Comparison of ENCODE assay signal across 15 cellular contexts in the genomic region with DNA sequence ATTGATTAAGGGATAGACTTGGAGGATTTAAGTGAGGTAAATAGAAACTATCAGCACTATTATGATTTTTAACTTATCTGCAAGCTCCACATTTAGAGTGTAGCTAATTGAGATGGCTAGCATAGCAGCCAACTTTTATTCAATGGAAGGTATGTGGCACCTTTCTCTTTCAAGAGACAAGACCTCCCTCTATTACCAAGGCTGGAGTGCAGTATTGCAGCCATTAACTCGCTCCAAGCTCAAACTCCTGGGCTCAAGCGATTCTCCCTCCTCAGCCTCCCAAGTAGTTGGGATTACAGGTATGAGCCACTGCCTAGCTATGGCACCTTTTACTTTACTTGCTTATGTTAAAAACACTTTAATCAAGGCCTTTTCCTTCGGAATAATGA. TPM values are rescaled to one million over a fixed set of nuclear protein-coding genes. Genes with fewer than 3 reads are reported as not detected.
DNase-seq lines count a peak whose midpoint lies in the region; ATAC-seq, FAIRE-seq and TF ChIP-seq lines count a peak whose summit lies in the region.
"Had no signal": no experiment of that assay in that cellular context is flagged by ENCODE, and none has a peak within 500 bp of the region (broad histone marks: within the 10 kb centered on the region; RNA-seq: fewer than 3 reads in every experiment).

No MANE protein-coding gene starts in this region.

- peak overlapping the region in 1 of 7 donors; percentile 66 for H3K4me3 Mint-ChIP-seq in CD8-positive, alpha-beta memory T cell

- intact Hi-C loops in A673 (cut with micrococcal nuclease; ENCODE audit: unreplicated experiment): no loop called here

- CTCF ChIA-PET in A673 (lab: Charles Lee): interaction anchor here (0.7 kb wide), 1 partner anchor 175 kb away, joined by 3 read pairs; no protein-coding TSS in a partner anchor
- CTCF ChIA-PET in CD8-positive, alpha-beta memory T cell (lab: Charles Lee): interaction anchor here (1.4 kb wide), 1 partner anchor 38 kb away, joined by 5 read pairs; no protein-coding TSS in a partner anchor
- CTCF ChIA-PET in SK-N-SH (lab: Yijun Ruan, JAX): interaction anchor here (1.6 to 1.9 kb wide), 2 partner anchors 8 to 61 kb away, joined by 6 to 10 read pairs; a partner anchor contains a TSS

- H2AFZ ChIP-seq in SK-N-SH (ENCODE audit: low read depth) (no peak overlapping the region), keratinocyte (ENCODE audit: control insufficient read depth, low read length) (no peak overlapping the region)

- ATAC-seq in HG02588 (IDR thresholded peaks at IDR 0.05; ENCODE audit: unreplicated experiment) (no peak), left lobe of liver (no peak), HG02763 (IDR thresholded peaks at IDR 0.05; ENCODE audit: unreplicated experiment) (no peak)

- no peak for DNase-seq in A673 (ENCODE audit: low spot score)
- no peak for DNase-seq in CD8-positive, alpha-beta memory T cell
- DNase-seq in SK-N-SH: no peak
- DNase-seq in keratinocyte (ENCODE audit: low read depth, low spot score): no peak
- no peak for DNase-seq in GF-D8 (lab: John Stamatoyannopoulos, UW)
- DNase-seq in left lobe of liver (ENCODE audit: low spot score): no peak
- DNase-seq: activated gamma-delta T cell; kidney glomerular epithelial cell; NCI-H510A treated with DMSO at 0.1 percent for 48 hours; SIG-M5; stimulated activated naive CD4-positive, alpha-beta T cell had no signal

- H3K36me3 ChIP-seq in A673 (ENCODE audit: insufficient read depth, low read length, poor library complexity, severe bottlenecking) (peaks cover 40% of the 10 kb centered on the region), SK-N-SH (replicated peaks in 1 of 2; ENCODE audit: control insufficient read depth in 1 of 2, insufficient read depth in 2 of 2, low read length in 1 of 2) (peaks cover 32 to 36% of the 10 kb centered on the region in 2 experiments), keratinocyte (ENCODE audit: control insufficient read depth in 2 of 2, extremely low read depth in 1 of 2, insufficient read depth in 2 of 2, low read length in 2 of 2) (peaks cover 17 to 34% of the 10 kb centered on the region in 2 experiments)
- peaks cover 23% of the 10 kb centered on the region for H3K36me3 ChIP-seq in CD8-positive, alpha-beta memory T cell (ENCODE audit: insufficient read depth, low read length)

- dilution Hi-C loops in keratinocyte (cut with MboI; ENCODE audit: extremely low pct_ligation_motif_present, low sequenced_read_pairs): no loop called here

- H3K9ac ChIP-seq in SK-N-SH (peak overlapping the region; percentile 16; the same call in 1 of the 2 replicates), keratinocyte (ENCODE audit: control insufficient read depth, extremely low read depth, insufficient read depth, low read length) (no peak overlapping the region)

- TF ChIP-seq RAD21 in SK-N-SH (IDR thresholded peaks at IDR 0.05; ENCODE audit: low read length): no peak

- H3K27ac ChIP-seq in A673 (ENCODE audit: low read depth, low read length, poor library complexity, severe bottlenecking) (peak overlapping the region; percentile 72), SK-N-SH (ENCODE audit: low read depth in 2 of 2, low read length in 1 of 2) (peak overlapping the region; percentile 58 to 86; a peak in 3 of 4 replicates), keratinocyte (ENCODE audit: control insufficient read depth, insufficient read depth, low read length) (peak overlapping the region; percentile 58)
- H3K27ac ChIP-seq in CD8-positive, alpha-beta memory T cell (ENCODE audit: low read depth, low read length): no peak overlapping the region

- H3K27me3 ChIP-seq in A673 (replicated peaks; ENCODE audit: insufficient read depth, low read depth, low read length, poor library complexity): no peaks in the 10 kb centered on the region
- no peaks in the 10 kb centered on the region for H3K27me3 ChIP-seq in CD8-positive, alpha-beta memory T cell (ENCODE audit: insufficient read depth, low read length, poor library complexity, severe bottlenecking)
- H3K27me3 ChIP-seq in SK-N-SH (ENCODE audit: insufficient read depth): no peaks in the 10 kb centered on the region
- H3K27me3 ChIP-seq in keratinocyte (ENCODE audit: control insufficient read depth, extremely low read depth, insufficient read depth, low read length): no peaks in the 10 kb centered on the region

- TF ChIP-seq CTCF in A673 (conservative IDR thresholded peaks at IDR 0.05; ENCODE audit: low read depth, low read length) (no peak), SK-N-SH (IDR thresholded peaks at IDR 0.05) (no peak), keratinocyte (optimal IDR thresholded peaks at IDR 0.05 in 1 of 3, IDR thresholded peaks at IDR 0.05 in 1 of 3, conservative IDR thresholded peaks at IDR 0.05 in 1 of 3; ENCODE audit: extremely low read depth in 1 of 3, insufficient read depth in 2 of 3, low read length in 3 of 3) (no peak)

- H4K20me1 ChIP-seq in SK-N-SH (ENCODE audit: insufficient read depth) (peaks cover 58% of the 10 kb centered on the region), keratinocyte (ENCODE audit: control insufficient read depth, extremely low read depth, insufficient read depth, low read length) (peaks cover 45% of the 10 kb centered on the region)

- peak overlapping the region; percentile 11 to 97 (median 79) for H3K27ac Mint-ChIP-seq in CD8-positive, alpha-beta memory T cell

- no peak for FAIRE-seq in keratinocyte (lab: Jason Lieb, UNC)
- FAIRE-seq: colon, frontal cortex had no signal

- H3K4me1 Mint-ChIP-seq in CD8-positive, alpha-beta memory T cell: peaks cover 80 to 92% (median 91%) of the 10 kb centered on the region in 3 donors

- no peaks in the 10 kb centered on the region for H3K9me3 Mint-ChIP-seq in CD8-positive, alpha-beta memory T cell

- TF ChIP-seq EP300 in SK-N-SH (IDR thresholded peaks at IDR 0.05; ENCODE audit: borderline replicate concordance in 1 of 2, low read depth in 1 of 2, low read length in 1 of 2): no peak

- H3K36me3 Mint-ChIP-seq in CD8-positive, alpha-beta memory T cell: peaks cover 0 to 25% (median 14%) of the 10 kb centered on the region in 3 donors

- H3K9me2 ChIP-seq in SK-N-SH: no peaks in the 10 kb centered on the region

- peaks cover 92% of the 10 kb centered on the region for H3F3A ChIP-seq in SK-N-SH (replicated peaks; ENCODE audit: insufficient read depth)

- peaks cover 93% of the 10 kb centered on the region for H3K4me1 ChIP-seq in A673 (ENCODE audit: insufficient read depth, low read length, poor library complexity, severe bottlenecking)
- H3K4me1 ChIP-seq in CD8-positive, alpha-beta memory T cell (ENCODE audit: insufficient read depth, low read length): peaks cover 75% of the 10 kb centered on the region
- peaks cover 5 to 58% of the 10 kb centered on the region in 2 experiments for H3K4me1 ChIP-seq in SK-N-SH (ENCODE audit: control insufficient read depth in 1 of 2, insufficient read depth in 2 of 2, low read depth in 1 of 2, low read length in 1 of 2)
- H3K4me1 ChIP-seq in keratinocyte (ENCODE audit: control insufficient read depth, extremely low read depth, insufficient read depth, low read length): peaks cover 69% of the 10 kb centered on the region

- BruUV-seq in A673 (replicated peaks; lab: Mats Ljungman, UMichigan): no TSS peak

- no peaks in the 10 kb centered on the region for H3K9me3 ChIP-seq in A673 (ENCODE audit: low read depth, low read length, poor library complexity, severe bottlenecking)
- H3K9me3 ChIP-seq in CD8-positive, alpha-beta memory T cell (ENCODE audit: low read length): no peaks in the 10 kb centered on the region
- H3K9me3 ChIP-seq in SK-N-SH: no peaks in the 10 kb centered on the region
- no peaks in the 10 kb centered on the region for H3K9me3 ChIP-seq in keratinocyte (ENCODE audit: control insufficient read depth, low read depth, low read length)

- POLR2A ChIA-PET in A673 (lab: Charles Lee; ENCODE audit: low non-redundant PET) (interaction anchor here (0.6 to 1.5 kb wide), 2 partner anchors 9 to 21 kb away, joined by 4 to 6 read pairs; a partner anchor contains a TSS), SK-N-SH (lab: Yijun Ruan, JAX) (interaction anchor here (1.0 to 1.8 kb wide), 2 partner anchors 9 kb away, joined by 4 to 5 read pairs; no protein-coding TSS in a partner anchor)
- POLR2A ChIA-PET in CD8-positive, alpha-beta memory T cell (lab: Charles Lee): interaction anchor here (0.5 kb wide), 1 partner anchor 32 kb away, joined by 4 read pairs; no protein-coding TSS in a partner anchor

- H3K4me2 ChIP-seq in SK-N-SH (peak overlapping the region; percentile 53; the same call in 1 of the 2 replicates), keratinocyte (ENCODE audit: control insufficient read depth, extremely low read depth, insufficient read depth, low read depth, low read length) (no peak overlapping the region)

- peaks cover 10% of the 10 kb centered on the region for H3K9me1 ChIP-seq in keratinocyte (ENCODE audit: control insufficient read depth, extremely low read depth, insufficient read depth, low read length)

- peaks cover 25% of the 10 kb centered on the region for H3K79me2 ChIP-seq in SK-N-SH (ENCODE audit: insufficient read depth)
- H3K79me2 ChIP-seq in keratinocyte (ENCODE audit: control insufficient read depth, insufficient read depth, low read length): peaks cover 20% of the 10 kb centered on the region

- WGBS in SK-N-SH (ENCODE audit: low lambda C conversion rate): 88% methylated on average over 3 of the region's 3 CpGs

- no peak overlapping the region for H3K4me3 ChIP-seq in A673 (ENCODE audit: low read depth, low read length, poor library complexity, severe bottlenecking)
- H3K4me3 ChIP-seq in CD8-positive, alpha-beta memory T cell (ENCODE audit: low read length): no peak overlapping the region
- H3K4me3 ChIP-seq in SK-N-SH (ENCODE audit: low read depth in 2 of 2, low read length in 1 of 2): no peak overlapping the region
- no peak overlapping the region for H3K4me3 ChIP-seq in keratinocyte (ENCODE audit: control insufficient read depth in 2 of 3, extremely low read depth in 1 of 3, insufficient read depth in 2 of 3, low read depth in 1 of 3, low read length in 3 of 3)

- H3K27me3 Mint-ChIP-seq in CD8-positive, alpha-beta memory T cell: no peaks in the 10 kb centered on the region

TF ChIP-seq in SK-N-SH, 30 proteins besides CTCF, POLR2A, EP300 and RAD21 (continues in another document):
- TF ChIP-seq CHD2 (IDR thresholded peaks at IDR 0.05; ENCODE audit: low read length, partially characterized antibody): no peak

RNA-seq across cellular contexts. Expression of a gene that starts 8.2 kb away (rescaled TPM):
- total RNA-seq in A673 (2021): 1,957 and 1,963 TPM in 2 replicates
- 1,000 to 10,000 TPM; 3,313 to 3,378 TPM for total RNA-seq in CD8-positive, alpha-beta memory T cell
- 2,788 TPM for polyA plus RNA-seq in CD8-positive, alpha-beta memory T cell
- polyA plus RNA-seq in SK-N-SH (2012; rRNA removed): 1,919 and 2,653 TPM in 2 replicates
- polyA plus RNA-seq in SK-N-SH (2012; cell fraction: cytosol; rRNA removed): 3,224 and 4,461 TPM in 2 replicates
- 453 and 593 TPM in 2 replicates for polyA plus RNA-seq in SK-N-SH (2012; cell fraction: nucleus; rRNA removed)
- polyA plus RNA-seq in keratinocyte: 3,409 to 8,174 TPM (median 5,358 TPM) in 3 replicates
- polyA plus RNA-seq in keratinocyte (2011; ENCODE audit: low read depth): 7,356 TPM
- polyA plus RNA-seq in keratinocyte (2011; cell fraction: cytosol; rRNA removed): 5,519 and 7,789 TPM in 2 replicates
- polyA plus RNA-seq in keratinocyte (2011; cell fraction: nucleus; rRNA removed): 862 and 1,110 TPM in 2 replicates
- polyA plus RNA-seq in keratinocyte (2012; ENCODE audit: low replicate concordance): 3,680 and 8,566 TPM in 2 replicates
- 719 to 1,720 TPM (median 1,132 TPM) in 3 replicates for polyA minus RNA-seq in keratinocyte
- 1,849 TPM for polyA minus RNA-seq in keratinocyte (2011; cell fraction: cytosol; rRNA and poly(A)+ RNA removed)
- 199 and 344 TPM in 2 replicates for polyA minus RNA-seq in keratinocyte (2011; cell fraction: nucleus; rRNA and poly(A)+ RNA removed)
- 2,011 TPM for total RNA-seq in left lobe of liver
